8 cellular contexts compared by ENCODE assay signal in genomic region chr12:69007166-69007857, GRCh38.
DNase-seq lines count a peak whose midpoint lies in the region; ATAC-seq, FAIRE-seq and TF ChIP-seq lines count a peak whose summit lies in the region.

No MANE protein-coding gene starts in this region.

- H3K4me1 ChIP-seq in right lobe of liver (no peaks in the 10 kb centered on the region), HepG2 (ENCODE audit: insufficient read depth, low read length) (no peaks in the 10 kb centered on the region), OCI-LY3 (ENCODE audit: low read length) (peaks cover 33% of the 10 kb centered on the region), psoas muscle (no peaks in the 10 kb centered on the region)

- H4K20me1 ChIP-seq in HepG2 (ENCODE audit: insufficient read depth, low read length): no peaks in the 10 kb centered on the region
- no peaks in the 10 kb centered on the region for H4K20me1 ChIP-seq in OCI-LY3 (ENCODE audit: insufficient read depth, low read length)

- no peaks in the 10 kb centered on the region for H3K27me3 ChIP-seq in right lobe of liver
- peaks cover 0 to 3% of the 10 kb centered on the region in 2 experiments; a peak in 1 of 5 replicates for H3K27me3 ChIP-seq in HepG2 (ENCODE audit: control insufficient read depth in 1 of 2, insufficient read depth in 2 of 2, low read length in 2 of 2)
- H3K27me3 ChIP-seq in OCI-LY3 (ENCODE audit: low read depth, low read length): no peaks in the 10 kb centered on the region
- no peaks in the 10 kb centered on the region for H3K27me3 ChIP-seq in psoas muscle (ENCODE audit: insufficient read depth in 3 of 3, low read length in 2 of 3)

- DNase-seq in right lobe of liver: no peak
- DNase-seq in HepG2 (ENCODE audit: low spot score): no peak
- peak; percentile 88 for DNase-seq in fibroblast of the aortic adventitia (ENCODE audit: low read depth)
- DNase-seq in psoas muscle: no peak
- DNase-seq in ureter (ENCODE audit: low spot score): no peak
- no peak for DNase-seq in stimulated activated CD4-positive, alpha-beta T cell treated with anti-CD3 and anti-CD28 coated beads, Interleukin-2, amount 100 ng/mL, for 24 hours

- POLR2A ChIA-PET in HepG2 (lab: Yijun Ruan, JAX): no interaction called here

- WGBS in right lobe of liver (ENCODE audit: insufficient coverage, low coverage, low lambda C conversion rate, missing lambda C conversion rate): 47% methylated on average over 8 of the region's 10 CpGs
- 24% methylated on average over 10 of the region's 10 CpGs for WGBS in HepG2 (ENCODE audit: low lambda C conversion rate)
- 26 to 32% (median 28%) methylated on average over 10 of the region's 10 CpGs for WGBS in psoas muscle, 3 donors

- no peak for TF ChIP-seq EP300 in HepG2 (IDR thresholded peaks at IDR 0.05; ENCODE audit: low read depth in 2 of 2, low read length in 2 of 2)
- TF ChIP-seq EP300 in HepG2 (CRISPR knock-in tag; IDR thresholded peaks at IDR 0.05; ENCODE audit: borderline replicate concordance): no peak

- H3K4me2 ChIP-seq in HepG2 (ENCODE audit: low read depth, low read length) (no peak overlapping the region; the same call in 1 of the 2 replicates), OCI-LY3 (ENCODE audit: low read length) (peak overlapping the region; percentile 91)

- TF ChIP-seq RAD21 in HepG2 (CRISPR knock-in tag; IDR thresholded peaks at IDR 0.05): no peak

- intact Hi-C loops in right lobe of liver (cut with DNase I) (no loop called here), HepG2 (cut with micrococcal nuclease; ENCODE audit: unreplicated experiment) (no loop called here), psoas muscle (cut with DNase I) (no loop called here)

- H3K27ac ChIP-seq in right lobe of liver (no peak overlapping the region), HepG2 (ENCODE audit: extremely low read length, insufficient read depth, low read length) (no peak overlapping the region), OCI-LY3 (ENCODE audit: low read length) (peak overlapping the region; percentile 88), psoas muscle (peak overlapping the region; percentile 14)

- CTCF ChIA-PET in HepG2 (lab: Yijun Ruan, JAX; ENCODE audit: low intra/inter-chr PET ratio, low total read pairs): no interaction called here

- no TSS peak for BruUV-seq in HepG2 (replicated peaks; lab: Mats Ljungman, UMichigan)

- peak in 3 of 4 donors; percentile 36 to 63 (median 57) for ATAC-seq in right lobe of liver
- ATAC-seq in HepG2: no peak
- no peak for ATAC-seq in psoas muscle
- no peak for ATAC-seq in GM21447 (IDR thresholded peaks at IDR 0.05; ENCODE audit: unreplicated experiment)

- H3K9ac ChIP-seq in HepG2 (ENCODE audit: insufficient read depth, low read depth, low read length): no peak overlapping the region
- peak overlapping the region; percentile 52 for H3K9ac ChIP-seq in OCI-LY3 (ENCODE audit: low read length)

- no peak for FAIRE-seq in HepG2 (lab: Jason Lieb, UNC)

- no peaks in the 10 kb centered on the region for H3K36me3 ChIP-seq in right lobe of liver
- no peaks in the 10 kb centered on the region for H3K36me3 ChIP-seq in HepG2 (replicated peaks in 1 of 2; ENCODE audit: control insufficient read depth in 1 of 2, insufficient read depth in 2 of 2, low read length in 2 of 2)
- H3K36me3 ChIP-seq in OCI-LY3 (replicated peaks; ENCODE audit: low read depth, low read length): no peaks in the 10 kb centered on the region
- H3K36me3 ChIP-seq in psoas muscle (ENCODE audit: insufficient read depth in 1 of 2, low read depth in 1 of 2): no peaks in the 10 kb centered on the region

- TF ChIP-seq CTCF in right lobe of liver (IDR thresholded peaks at IDR 0.05) (no peak), HepG2 (CRISPR knock-in tag; IDR thresholded peaks at IDR 0.05) (no peak), OCI-LY3 (IDR thresholded peaks at IDR 0.05; ENCODE audit: low read depth, low read length) (no peak), fibroblast of the aortic adventitia (IDR thresholded peaks at IDR 0.05; ENCODE audit: insufficient read depth, low read length) (no peak), psoas muscle (IDR thresholded peaks at IDR 0.05) (no peak)

- in situ Hi-C loops in HepG2 (cut with HindIII; ENCODE audit: extremely low pct_ligation_motif_present, low pct_unique_long_range_greater_than_20kb): no loop called here

- TF ChIP-seq POLR2A in right lobe of liver (IDR thresholded peaks at IDR 0.05): no peak
- no peak for TF ChIP-seq POLR2A in HepG2 (IDR thresholded peaks at IDR 0.05; ENCODE audit: insufficient read depth in 1 of 2, low read depth in 2 of 2, low read length in 2 of 2)

- H3K9me3 ChIP-seq in right lobe of liver (no peaks in the 10 kb centered on the region), HepG2 (ENCODE audit: low read length) (no peaks in the 10 kb centered on the region), OCI-LY3 (ENCODE audit: insufficient read depth, low read length) (no peaks in the 10 kb centered on the region), psoas muscle (no peaks in the 10 kb centered on the region)

- H3K4me3 ChIP-seq in right lobe of liver (no peak overlapping the region), HepG2 (replicated peaks in 1 of 3; ENCODE audit: insufficient read depth in 1 of 3, low read depth in 2 of 3, low read length in 3 of 3) (no peak overlapping the region), OCI-LY3 (ENCODE audit: low read length) (peak overlapping the region; percentile 67), fibroblast of the aortic adventitia (ENCODE audit: low read depth, low read length) (peak overlapping the region; percentile 53), psoas muscle (no peak overlapping the region)

- H3K79me2 ChIP-seq in HepG2 (ENCODE audit: insufficient read depth, low read length) (no peaks in the 10 kb centered on the region), OCI-LY3 (ENCODE audit: low read length) (no peaks in the 10 kb centered on the region)

- H2AFZ ChIP-seq in HepG2 (ENCODE audit: low read length): no peak overlapping the region
- peak overlapping the region; percentile 58; the same call in 1 of the 2 replicates for H2AFZ ChIP-seq in OCI-LY3 (ENCODE audit: low read depth, low read length)

TF ChIP-seq in HepG2, 621 proteins besides CTCF, POLR2A, EP300 and RAD21:
- no peak for TF ChIP-seq TCF7L2 (IDR thresholded peaks at IDR 0.05; ENCODE audit: low read depth, low read length)
- TF ChIP-seq XBP1 (CRISPR knock-in tag; IDR thresholded peaks at IDR 0.05): no peak
- TF ChIP-seq PAWR (CRISPR knock-in tag; IDR thresholded peaks at IDR 0.05; ENCODE audit: borderline replicate concordance): no peak
- TF ChIP-seq ZNF761 (CRISPR knock-in tag; conservative IDR thresholded peaks at IDR 0.05): no peak
- TF ChIP-seq ZFP1 (CRISPR knock-in tag; IDR thresholded peaks at IDR 0.05): no peak
- TF ChIP-seq AGO1 (IDR thresholded peaks at IDR 0.05; ENCODE audit: low read depth, low read length, poor library complexity, severe bottlenecking): no peak
- TF ChIP-seq PHB2 (IDR thresholded peaks at IDR 0.05; ENCODE audit: partially characterized antibody): no peak
- TF ChIP-seq ZNF550 (CRISPR knock-in tag; IDR thresholded peaks at IDR 0.05; ENCODE audit: borderline replicate concordance): no peak
- no peak for TF ChIP-seq ZNF343 (CRISPR knock-in tag; IDR thresholded peaks at IDR 0.05)
- no peak for TF ChIP-seq MATR3 (CRISPR knock-in tag; IDR thresholded peaks at IDR 0.05)

Comparison
In these comparisons a context has a peak if more than half of its experiments do, and no peak if none do; other contexts are left out.
1. ATAC-seq: peak in right lobe of liver (3 of 4); none in HepG2 (single experiment), psoas muscle (0 of 4) and GM21447 (single experiment).
2. H3K27ac ChIP-seq: peak in OCI-LY3 (single experiment) and psoas muscle (single experiment); none in right lobe of liver (0 of 3) and HepG2 (single experiment).
3. H3K4me3 ChIP-seq: peak in OCI-LY3 (single experiment) and fibroblast of the aortic adventitia (single experiment); none in right lobe of liver (0 of 3), HepG2 (0 of 3) and psoas muscle (single experiment).